ENCODE assay signal across 9 cellular contexts in genomic region chr2:177243073-177243472, GRCh38. TPM values are rescaled to one million over a fixed set of nuclear protein-coding genes. Genes with fewer than 3 reads are reported as not detected.
DNase-seq lines count a peak whose midpoint lies in the region; ATAC-seq and TF ChIP-seq lines count a peak whose summit lies in the region.
"Had no signal": no experiment of that assay in that cellular context is flagged by ENCODE, and none has a peak within 500 bp of the region (broad histone marks: within the 10 kb centered on the region; RNA-seq: fewer than 3 reads in every experiment).

No MANE protein-coding gene starts in this region.

- POLR2A ChIA-PET in Panc1 (lab: Charles Lee): no interaction called here

- H3K4me1 Mint-ChIP-seq in endothelial cell (ENCODE audit: unreplicated experiment): peaks cover 54% of the 10 kb centered on the region
- H3K4me1 Mint-ChIP-seq in osteocyte (ENCODE audit: unreplicated experiment): peaks cover 90% of the 10 kb centered on the region

- H3K27ac ChIP-seq in Panc1 (ENCODE audit: low read length): peak overlapping the region; percentile 94
- H3K27ac ChIP-seq: WERI-Rb-1 had no signal

- H3K27ac Mint-ChIP-seq in endothelial cell (ENCODE audit: unreplicated experiment) (peak overlapping the region; percentile 11), osteocyte (ENCODE audit: unreplicated experiment) (peak overlapping the region; percentile 97)

- H3K27me3 Mint-ChIP-seq in endothelial cell (ENCODE audit: unreplicated experiment) (peaks cover 1% of the 10 kb centered on the region), osteocyte (ENCODE audit: unreplicated experiment) (no peaks in the 10 kb centered on the region)

- CTCF ChIA-PET in Panc1 (lab: Charles Lee): no interaction called here

- DNase-seq in AG10803 (ENCODE audit: low read depth): no peak
- no peak for DNase-seq in Panc1 (ENCODE audit: low read depth, low spot score)
- DNase-seq in endothelial cell (ENCODE audit: low spot score): no peak
- no peak for DNase-seq in osteocyte (ENCODE audit: extremely low spot score, unreplicated experiment)
- no peak for DNase-seq in NOMO-1 treated with dmso at 0.1 percent for 144 hours (lab: John Stamatoyannopoulos, UW; ENCODE audit: unreplicated experiment)
- DNase-seq in NCI-H1048 (lab: John Stamatoyannopoulos, UW): no peak
- DNase-seq in head of caudate nucleus: no peak
- DNase-seq in GM20000 (ENCODE audit: low spot score): no peak
- DNase-seq: WERI-Rb-1 had no signal

- BruUV-seq in Panc1 (replicated peaks; lab: Mats Ljungman, UMichigan): no TSS peak

- in situ Hi-C loops in Panc1 (cut with HindIII; ENCODE audit: low pct_unique_long_range_greater_than_20kb, low sequenced_read_pairs): no loop called here

- ATAC-seq in Panc1: no peak

- H3K36me3 Mint-ChIP-seq in endothelial cell (ENCODE audit: low read depth, unreplicated experiment): no peaks in the 10 kb centered on the region
- peaks cover 7% of the 10 kb centered on the region for H3K36me3 Mint-ChIP-seq in osteocyte (ENCODE audit: unreplicated experiment)

- H3K27me3 ChIP-seq in Panc1 (ENCODE audit: control insufficient read depth, insufficient read depth, low read length): no peaks in the 10 kb centered on the region

- no peaks in the 10 kb centered on the region; the same call in 1 of the 2 replicates for H3K36me3 ChIP-seq in Panc1 (ENCODE audit: control insufficient read depth, insufficient read depth, low read length)
- H3K36me3 ChIP-seq: WERI-Rb-1 had no signal

- H3K9me3 Mint-ChIP-seq in endothelial cell (ENCODE audit: unreplicated experiment) (no peaks in the 10 kb centered on the region), osteocyte (ENCODE audit: unreplicated experiment) (no peaks in the 10 kb centered on the region)

- no peaks in the 10 kb centered on the region for H3K9me3 ChIP-seq in Panc1 (ENCODE audit: control insufficient read depth, insufficient read depth, low read depth, low read length)

- intact Hi-C loops in Panc1 (cut with micrococcal nuclease; ENCODE audit: unreplicated experiment) (loop anchor here (10.0 kb wide), 1 partner anchor 152 kb away; the partner anchor contains the start of gene AGPS), head of caudate nucleus (cut with DNase I) (no loop called here)

- H3K4me3 ChIP-seq in AG10803 (ENCODE audit: low read length) (peak overlapping the region; percentile 10), Panc1 (ENCODE audit: low read depth in 2 of 2, low read length in 2 of 2) (peak overlapping the region in 1 of 2 experiments; percentile 12; a peak in 1 of 4 replicates)

- H3K4me1 ChIP-seq in Panc1 (ENCODE audit: control insufficient read depth, insufficient read depth, low read length): peaks cover 98% of the 10 kb centered on the region

- TF ChIP-seq CTCF in AG10803 (conservative IDR thresholded peaks at IDR 0.05; ENCODE audit: low read length) (no peak), Panc1 (IDR thresholded peaks at IDR 0.05) (no peak; the same call in 1 of the 2 replicates), endothelial cell (IDR thresholded peaks at IDR 0.05; ENCODE audit: unreplicated experiment) (no peak), osteocyte (IDR thresholded peaks at IDR 0.05) (no peak), GM20000 (IDR thresholded peaks at IDR 0.05; ENCODE audit: extremely low read depth, missing control alignments) (no peak)

- H3K4me3 Mint-ChIP-seq in endothelial cell (ENCODE audit: unreplicated experiment) (no peak overlapping the region), osteocyte (ENCODE audit: unreplicated experiment) (peak overlapping the region; percentile 60)

RNA-seq across cellular contexts. Expression of gene NFE2L2, which starts 21.5 kb away (rescaled TPM):
- total RNA-seq in Panc1 (2021; ENCODE audit: unreplicated experiment) (104 TPM), endothelial cell (ENCODE audit: unreplicated experiment) (50.6 TPM), osteocyte (98.4 and 100 TPM in 2 replicates)
- polyA plus RNA-seq in Panc1 (2012; ENCODE audit: insufficient read length): 58.2 TPM

RNA-seq across cellular contexts. Expression of gene HNRNPA3, which starts 30.5 kb away (rescaled TPM):
- total RNA-seq in Panc1 (2021; ENCODE audit: unreplicated experiment): 228 TPM
- 326 TPM for polyA plus RNA-seq in Panc1 (2012; ENCODE audit: insufficient read length)
- 264 TPM for total RNA-seq in endothelial cell (ENCODE audit: unreplicated experiment)
- total RNA-seq in osteocyte: 127 and 136 TPM in 2 replicates
